ENCODE assay signal across 15 cellular contexts in the genomic region with DNA sequence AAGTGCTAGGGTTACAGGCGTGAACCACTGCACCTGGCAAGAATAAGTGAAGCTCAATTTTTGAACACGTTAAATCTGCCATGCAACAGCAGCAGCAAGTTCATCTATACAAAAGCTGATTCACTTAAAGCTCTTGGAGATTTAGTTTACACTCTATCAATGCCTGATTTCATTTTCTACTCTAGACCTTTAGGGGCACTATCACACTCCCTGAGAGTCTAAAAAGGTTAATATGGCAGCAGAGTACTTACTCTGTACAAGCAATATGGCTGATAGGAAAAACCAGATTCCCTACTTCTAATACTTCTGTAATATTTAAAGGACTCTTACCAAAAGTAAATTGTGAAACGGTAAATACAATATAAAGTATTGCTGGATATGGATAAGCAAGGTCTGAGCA. TPM values are rescaled to one million over a fixed set of nuclear protein-coding genes. Genes with fewer than 3 reads are reported as not detected.
DNase-seq lines count a peak whose midpoint lies in the region; ATAC-seq and TF ChIP-seq lines count a peak whose summit lies in the region.
"Had no signal": no experiment of that assay in that cellular context is flagged by ENCODE, and none has a peak within 500 bp of the region (broad histone marks: within the 10 kb centered on the region; RNA-seq: fewer than 3 reads in every experiment).

No MANE protein-coding gene starts in this region.

- H3K4me3 Mint-ChIP-seq in CD8-positive, alpha-beta T cell: no peak overlapping the region

- no peaks in the 10 kb centered on the region for H3K27me3 Mint-ChIP-seq in CD8-positive, alpha-beta T cell (ENCODE audit: low read depth)

- H3K36me3 Mint-ChIP-seq in CD8-positive, alpha-beta T cell: peaks cover 48% of the 10 kb centered on the region

- H3K27me3 ChIP-seq in CD8-positive, alpha-beta T cell (ENCODE audit: insufficient read depth, low read length): no peaks in the 10 kb centered on the region
- H3K27me3 ChIP-seq in right atrium auricular region: no peaks in the 10 kb centered on the region
- H3K27me3 ChIP-seq: BLaER1 had no signal

- H3K9me3 ChIP-seq in CD8-positive, alpha-beta T cell (ENCODE audit: low read length): no peaks in the 10 kb centered on the region
- no peaks in the 10 kb centered on the region for H3K9me3 ChIP-seq in right atrium auricular region
- H3K9me3 ChIP-seq: BLaER1 had no signal

- peaks cover 32% of the 10 kb centered on the region for H3K4me1 Mint-ChIP-seq in CD8-positive, alpha-beta T cell (ENCODE audit: low read depth)

- no peak for ATAC-seq in CD8-positive, alpha-beta T cell
- ATAC-seq in HG02610 (IDR thresholded peaks at IDR 0.05; ENCODE audit: unreplicated experiment): no peak

- peaks cover 33% of the 10 kb centered on the region for H3K36me3 ChIP-seq in CD8-positive, alpha-beta T cell (ENCODE audit: insufficient read depth, low read length)
- peaks cover 51% of the 10 kb centered on the region for H3K36me3 ChIP-seq in right atrium auricular region

- peaks cover 33% of the 10 kb centered on the region for H3K4me1 ChIP-seq in CD8-positive, alpha-beta T cell (ENCODE audit: insufficient read depth, low read length)
- H3K4me1 ChIP-seq in right atrium auricular region: peaks cover 0 to 9% of the 10 kb centered on the region in 2 donors

- intact Hi-C loops in CD8-positive, alpha-beta T cell (cut with DNase I, micrococcal nuclease): loop anchor here in 1 of 2 experiments (10.0 kb wide), 1 partner anchor 59 kb away; no protein-coding TSS in a partner anchor

- no peak overlapping the region for H3K27ac Mint-ChIP-seq in CD8-positive, alpha-beta T cell

- in situ Hi-C loops in SK-MEL-5 (cut with HindIII; ENCODE audit: low pct_unique_long_range_greater_than_20kb, low sequenced_read_pairs): no loop called here

- no peak for DNase-seq in CD8-positive, alpha-beta T cell
- DNase-seq in HT-29 (ENCODE audit: low spot score) (peak; percentile 13), SK-MEL-5 (ENCODE audit: low read depth, low spot score) (peak; percentile 38), myocyte (ENCODE audit: low read depth) (peak; percentile 2), right atrium auricular region (ENCODE audit: low spot score) (no peak), COR-L47 (lab: John Stamatoyannopoulos, UW) (no peak)
- DNase-seq: GM23248, KBM-7, NCI-H187 treated with DMSO at 0.1 percent for 48 hours, NCI-H510A treated with DMSO at 0.1 percent for 48 hours, RPMI8226, SW 1271 had no signal

- no peaks in the 10 kb centered on the region for H3K9me3 Mint-ChIP-seq in CD8-positive, alpha-beta T cell

- CTCF ChIA-PET in CD8-positive, alpha-beta T cell (lab: Charles Lee): interaction anchor here (0.8 to 2.0 kb wide), 3 partner anchors 52 to 261 kb away, joined by 3 to 5 read pairs (median 4); no protein-coding TSS in a partner anchor

- TF ChIP-seq CTCF in CD8-positive, alpha-beta T cell (IDR thresholded peaks at IDR 0.05): peak; percentile 15
- TF ChIP-seq CTCF in right atrium auricular region (IDR thresholded peaks at IDR 0.05): no peak

- H3K27ac ChIP-seq in CD8-positive, alpha-beta T cell (ENCODE audit: low read depth, low read length): no peak overlapping the region
- no peak overlapping the region for H3K27ac ChIP-seq in right atrium auricular region
- H3K27ac ChIP-seq: BLaER1, GM23248, HL-60 had no signal

- no peak overlapping the region for H3K4me3 ChIP-seq in CD8-positive, alpha-beta T cell (ENCODE audit: low read depth, low read length)
- H3K4me3 ChIP-seq in right atrium auricular region: no peak overlapping the region
- H3K4me3 ChIP-seq: BLaER1, GM23248 had no signal

- POLR2A ChIA-PET in CD8-positive, alpha-beta T cell (lab: Charles Lee): no interaction called here

RNA-seq across cellular contexts. Expression of a gene that starts 4.8 kb away (rescaled TPM):
- total RNA-seq in CD8-positive, alpha-beta T cell: 100 to 1,000 TPM; 243 to 267 TPM
- 34.9 and 43.7 TPM in 2 replicates for total RNA-seq in HT-29 (2014; rRNA removed; shearing (Covaris generic))
- total RNA-seq in SK-MEL-5 (2014; rRNA removed; shearing (Covaris generic)): 61.8 and 65.4 TPM in 2 replicates
- 37.5 and 46.3 TPM in 2 replicates for polyA plus RNA-seq in SK-MEL-5 (2015; cell fraction: cytosol; rRNA removed)
- polyA plus RNA-seq in SK-MEL-5 (2015; cell fraction: nucleus; rRNA removed): 50.5 and 64.2 TPM in 2 replicates
- total RNA-seq in myocyte (86.9 and 101 TPM in 2 replicates), right atrium auricular region (10 to 100 TPM; 33.5 to 43.7 TPM)
- 44.3 TPM for polyA plus RNA-seq in myocyte (2012)

RNA-seq across cellular contexts. Expression of a gene that starts 27.6 kb away (rescaled TPM):
- 100 to 1,000 TPM; 165 to 166 TPM for total RNA-seq in CD8-positive, alpha-beta T cell
- total RNA-seq in HT-29 (2014; rRNA removed; shearing (Covaris generic)): 47.0 and 49.0 TPM in 2 replicates
- 110 and 117 TPM in 2 replicates for total RNA-seq in SK-MEL-5 (2014; rRNA removed; shearing (Covaris generic))
- 151 and 195 TPM in 2 replicates for polyA plus RNA-seq in SK-MEL-5 (2015; cell fraction: cytosol; rRNA removed)
- 52.3 and 76.4 TPM in 2 replicates for polyA plus RNA-seq in SK-MEL-5 (2015; cell fraction: nucleus; rRNA removed)
- total RNA-seq in myocyte (112 and 119 TPM in 2 replicates), right atrium auricular region (10 to 100 TPM; 70.2 to 83.5 TPM)
- 64.3 TPM for polyA plus RNA-seq in myocyte (2012)

Comparison
In these comparisons a context has a peak if more than half of its experiments do, and no peak if none do; other contexts are left out.
1. DNase-seq: peak in HT-29 (single experiment), SK-MEL-5 (single experiment) and myocyte (single experiment); none in CD8-positive, alpha-beta T cell (0 of 7), right atrium auricular region (single experiment) and COR-L47 (single experiment).